In the genomic region with DNA sequence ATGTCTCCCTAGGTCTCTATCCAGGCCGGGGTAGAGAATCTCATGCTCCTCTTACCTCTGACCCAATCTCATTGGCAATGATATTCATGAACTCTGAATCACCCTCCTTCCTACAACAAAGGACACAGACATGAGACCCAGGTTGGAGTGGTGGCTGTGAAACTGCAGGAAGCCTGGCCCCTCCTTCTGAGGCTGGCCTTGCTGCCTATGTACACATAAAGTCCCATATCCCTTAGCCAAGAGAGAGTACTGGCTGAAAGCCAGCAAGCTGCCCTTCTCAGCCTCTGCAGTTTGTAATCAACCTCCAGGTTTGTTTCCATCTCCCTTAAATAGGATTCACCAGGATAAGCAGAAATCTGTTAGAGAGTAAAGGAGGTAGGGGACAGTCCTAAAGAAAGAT, we compare ENCODE assay signal across 19 cellular contexts.
"Had no signal": no experiment of that assay in that cellular context is flagged by ENCODE, and none has a peak within 500 bp of the region (broad histone marks: within the 10 kb centered on the region; RNA-seq: fewer than 3 reads in every experiment).

No MANE protein-coding gene starts in this region.

- H3K27me3 ChIP-seq: neural progenitor cell, ovary, tibial artery, uterus had no signal

- H3K36me3 ChIP-seq: neural progenitor cell, ovary, uterus had no signal

- H3K9me3 ChIP-seq: lower lobe of right lung, ovary, tibial artery, uterus had no signal

- DNase-seq: activated CD4-positive, CD25-positive, alpha-beta regulatory T cell; activated CD8-positive, alpha-beta memory T cell treated with anti-CD3 and anti-CD28 coated beads, Interleukin-2, amount 10 ng/mL, durations not matched to agents 7 days and 5 days; activated gamma-delta T cell treated with Interleukin-2 at 50 U/mL for 16 hours; activated T-cell treated with anti-CD3 and anti-CD28 coated beads, Interleukin-2, amount 50 U/mL, for 72 hours; central memory CD4-positive, alpha-beta T cell; cortex of kidney; effector memory CD4-positive, alpha-beta T cell; hippocampal formation; kidney glomerular epithelial cell; lower lobe of right lung; midbrain; ovary; stimulated activated CD4-positive, alpha-beta T cell treated with anti-CD3 and anti-CD28 coated beads, Interleukin-15, amount 100 ng/mL, for 24 hours; stimulated activated CD4-positive, alpha-beta T cell treated with anti-CD3 and anti-CD28 coated beads, Interleukin-4, amount 100 ng/mL, for 24 hours; T-helper 2 cell; tibial artery; uterus had no signal

- ATAC-seq: activated CD8-positive, alpha-beta memory T cell treated with anti-CD3 and anti-CD28 coated beads, Interleukin-2, amount 10 ng/mL, durations not matched to agents 7 days and 5 days; activated T-cell treated with anti-CD3 and anti-CD28 coated beads, Interleukin-2, amount 50 U/mL, for 72 hours had no signal

- FAIRE-seq: TTC549 had no signal

- H3K4me3 ChIP-seq: lower lobe of right lung, neural progenitor cell, ovary, tibial artery, uterus had no signal

- H3K4me1 ChIP-seq: lower lobe of right lung, neural progenitor cell, tibial artery, uterus had no signal

- H3K27ac ChIP-seq: lower lobe of right lung, neural progenitor cell, ovary, tibial artery, uterus had no signal
